Comparison of ENCODE assay signal across 28 cellular contexts in the genomic region with DNA sequence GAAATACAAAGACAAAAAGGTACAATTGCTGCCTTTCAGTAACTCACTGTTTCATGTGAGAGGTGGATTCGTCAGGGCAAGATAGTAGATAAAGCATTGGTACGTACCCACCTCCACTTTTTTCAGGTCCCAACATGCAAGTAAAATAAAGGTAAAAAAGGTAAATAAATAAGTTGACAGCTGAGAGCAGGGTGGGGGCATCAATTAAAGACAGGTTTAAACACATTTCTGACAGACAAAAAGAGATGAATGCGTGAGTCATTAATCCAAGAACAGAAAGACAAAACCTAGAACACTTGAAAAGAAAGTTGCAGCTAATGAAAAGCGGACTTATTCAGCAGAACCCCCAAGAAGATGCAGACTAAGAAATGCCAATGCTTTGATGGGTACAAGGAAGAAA.
DNase-seq lines count a peak whose midpoint lies in the region; ATAC-seq and TF ChIP-seq lines count a peak whose summit lies in the region.
"Had no signal": no experiment of that assay in that cellular context is flagged by ENCODE, and none has a peak within 500 bp of the region (broad histone marks: within the 10 kb centered on the region; RNA-seq: fewer than 3 reads in every experiment).

No MANE protein-coding gene starts in this region.

- no peak overlapping the region for H3K4me2 ChIP-seq in GM23338
- H3K4me2 ChIP-seq: BLaER1 treated with 17β-estradiol and CSF1 and Interleukin-3, amounts not matched to agents 10 nM and 100 nM had no signal

- H3K36me3 ChIP-seq in ACC112 (ENCODE audit: insufficient read depth, low read length) (no peaks in the 10 kb centered on the region), GM23338 (ENCODE audit: insufficient read depth) (no peaks in the 10 kb centered on the region), RWPE2 (ENCODE audit: low read depth) (no peaks in the 10 kb centered on the region)
- H3K36me3 ChIP-seq: BLaER1 treated with 17β-estradiol and CSF1 and Interleukin-3, amounts not matched to agents 10 nM and 100 nM; colonic mucosa; gastrocnemius medialis; right atrium auricular region; spleen; transverse colon had no signal

- H2AFZ ChIP-seq in ACC112 (ENCODE audit: low read length, unreplicated experiment) (no peak overlapping the region), GM23338 (peak overlapping the region; percentile 73; the same call in 1 of the 2 replicates)
- H2AFZ ChIP-seq: parathyroid adenoma had no signal

- H3K4me3 Mint-ChIP-seq in GM23338, result no peak overlapping the region
- H3K4me3 Mint-ChIP-seq: activated naive CD4-positive, alpha-beta T cell treated with anti-CD3 and anti-CD28 coated beads, Interleukin-2, amount 10 ng/mL, durations not matched to agents 7 days and 5 days; activated T-helper 1 cell treated with anti-CD3 and anti-CD28 coated beads, Interleukin-12 subunit alpha, Interleukin-12 subunit beta, Interleukin-2, Interleukin-4 antibody, amounts not matched to agents 30 ng/mL and 10 ng/mL and 1 ng/mL, durations not matched to agents 14 hours and 24 hours and 36 hours; memory B cell; neural crest cell; T-cell had no signal

- H3K4me3 ChIP-seq in ACC112 (ENCODE audit: low read depth, low read length) (no peak overlapping the region), GM23338 (no peak overlapping the region), RWPE2 (ENCODE audit: severe bottlenecking) (peak overlapping the region; percentile 28), coronary artery (no peak overlapping the region)
- H3K4me3 ChIP-seq: BLaER1 treated with 17β-estradiol and CSF1 and Interleukin-3, amounts not matched to agents 10 nM and 100 nM; colonic mucosa; gastrocnemius medialis; right atrium auricular region; spleen; transverse colon had no signal

- no peaks in the 10 kb centered on the region for H3F3A ChIP-seq in GM23338 (replicated peaks; ENCODE audit: low read depth)

- TF ChIP-seq CTCF in GM23338 (conservative IDR thresholded peaks at IDR 0.05; ENCODE audit: low read depth in 2 of 2) (no peak), RWPE2 (IDR thresholded peaks at IDR 0.05; ENCODE audit: poor library complexity, severe bottlenecking) (no peak), foreskin keratinocyte (conservative IDR thresholded peaks at IDR 0.05) (no peak), coronary artery (IDR thresholded peaks at IDR 0.05) (no peak)

- H3K9me3 Mint-ChIP-seq in GM23338, result no peaks in the 10 kb centered on the region

- H3K79me2 ChIP-seq in ACC112 (ENCODE audit: control insufficient read depth, insufficient read depth, low read length, unreplicated experiment), result peaks cover 2% of the 10 kb centered on the region
- no peaks in the 10 kb centered on the region for H3K79me2 ChIP-seq in GM23338 (replicated peaks; ENCODE audit: insufficient read depth)
- H3K79me2 ChIP-seq: parathyroid adenoma had no signal

- no peaks in the 10 kb centered on the region for H4K20me1 ChIP-seq in GM23338 (replicated peaks; ENCODE audit: insufficient read depth)
- H4K20me1 ChIP-seq: BLaER1 treated with 17β-estradiol and CSF1 and Interleukin-3, amounts not matched to agents 10 nM and 100 nM had no signal

- H3K9me2 ChIP-seq in GM23338 (ENCODE audit: insufficient read depth), result no peaks in the 10 kb centered on the region

- H3K27me3 Mint-ChIP-seq in GM23338 (ENCODE audit: insufficient read depth, low read depth, poor library complexity), result no peaks in the 10 kb centered on the region
- H3K27me3 Mint-ChIP-seq: activated naive CD4-positive, alpha-beta T cell treated with anti-CD3 and anti-CD28 coated beads, Interleukin-2, amount 10 ng/mL, durations not matched to agents 7 days and 5 days; memory B cell; T-cell had no signal

- H3K36me3 Mint-ChIP-seq in GM23338 (ENCODE audit: low read depth), result no peaks in the 10 kb centered on the region
- H3K36me3 Mint-ChIP-seq: activated naive CD4-positive, alpha-beta T cell treated with anti-CD3 and anti-CD28 coated beads, Interleukin-2, amount 10 ng/mL, durations not matched to agents 7 days and 5 days; memory B cell; T-cell had no signal

- H3K9me3 ChIP-seq in RWPE2 (ENCODE audit: severe bottlenecking), result no peaks in the 10 kb centered on the region
- H3K9me3 ChIP-seq: BLaER1 treated with 17β-estradiol and CSF1 and Interleukin-3, amounts not matched to agents 10 nM and 100 nM; colonic mucosa; gastrocnemius medialis; right atrium auricular region; spleen; transverse colon had no signal

- H3K4me1 Mint-ChIP-seq in GM23338, result peaks cover 24% of the 10 kb centered on the region
- H3K4me1 Mint-ChIP-seq: activated naive CD4-positive, alpha-beta T cell treated with anti-CD3 and anti-CD28 coated beads, Interleukin-2, amount 10 ng/mL, durations not matched to agents 7 days and 5 days; memory B cell; T-cell had no signal

- peaks cover 61% of the 10 kb centered on the region for H3K4me1 ChIP-seq in ACC112 (ENCODE audit: control insufficient read depth, insufficient read depth, low read length, unreplicated experiment)
- H3K4me1 ChIP-seq in GM23338 (ENCODE audit: insufficient read depth), result peaks cover 26% of the 10 kb centered on the region
- H3K4me1 ChIP-seq in RWPE2 (ENCODE audit: insufficient read depth, poor library complexity, severe bottlenecking), result peaks cover 57% of the 10 kb centered on the region
- peaks cover 30% of the 10 kb centered on the region for H3K4me1 ChIP-seq in foreskin keratinocyte
- H3K4me1 ChIP-seq: BLaER1 treated with 17β-estradiol and CSF1 and Interleukin-3, amounts not matched to agents 10 nM and 100 nM; colonic mucosa; gastrocnemius medialis; parathyroid adenoma; spleen had no signal

- DNase-seq in GM23338 (ENCODE audit: low spot score) (no peak), RWPE2 (ENCODE audit: low spot score) (no peak), foreskin keratinocyte (peak; percentile 93 to 95), NCI-H82 treated with DMSO at 0.1 percent for 48 hours (lab: John Stamatoyannopoulos, UW; ENCODE audit: unreplicated experiment) (no peak), NCI-H1694 (lab: John Stamatoyannopoulos, UW) (no peak), coronary artery (ENCODE audit: low spot score) (no peak)
- DNase-seq: activated CD4-positive, alpha-beta T cell treated with anti-CD3 and anti-CD28 coated beads, Interleukin-2, amount 50 U/mL, for 4 hours; activated naive CD4-positive, alpha-beta T cell treated with anti-CD3 and anti-CD28 coated beads, Interleukin-2, amount 10 ng/mL, durations not matched to agents 7 days and 5 days; colonic mucosa; DMS79; effector memory CD4-positive, alpha-beta T cell; gastrocnemius medialis; Kasumi-1; left cardiac atrium; NCI-H2029 treated with DMSO at 0.1 percent for 48 hours; SIG-M5; spleen; T-cell; transverse colon had no signal

- H3K27ac ChIP-seq in ACC112 (ENCODE audit: low read depth, low read length) (peak overlapping the region; percentile 96), GM23338 (ENCODE audit: low read depth) (no peak overlapping the region), RWPE2 (ENCODE audit: poor library complexity, severe bottlenecking) (peak overlapping the region; percentile 100), foreskin keratinocyte (peak overlapping the region; percentile 88), coronary artery (no peak overlapping the region)
- H3K27ac ChIP-seq: BLaER1 treated with 17β-estradiol and CSF1 and Interleukin-3, amounts not matched to agents 10 nM and 100 nM; colonic mucosa; gastrocnemius medialis; HL-60; parathyroid adenoma; right atrium auricular region; spleen; transverse colon had no signal

- no peak overlapping the region for H3K27ac Mint-ChIP-seq in GM23338
- H3K27ac Mint-ChIP-seq: activated naive CD4-positive, alpha-beta T cell treated with anti-CD3 and anti-CD28 coated beads, Interleukin-2, amount 10 ng/mL, durations not matched to agents 7 days and 5 days; activated T-helper 1 cell treated with anti-CD3 and anti-CD28 coated beads, Interleukin-12 subunit alpha, Interleukin-12 subunit beta, Interleukin-2, Interleukin-4 antibody, amounts not matched to agents 30 ng/mL and 10 ng/mL and 1 ng/mL, durations not matched to agents 14 hours and 24 hours and 36 hours; memory B cell; T-cell had no signal

- no peak for ATAC-seq in GM23338
- peak; percentile 11 for ATAC-seq in RWPE2 (ENCODE audit: low read depth)
- peak; percentile 41 for ATAC-seq in foreskin keratinocyte
- ATAC-seq: gastrocnemius medialis, left cardiac atrium, Panc1, T-cell had no signal

- H3K27me3 ChIP-seq in ACC112 (ENCODE audit: insufficient read depth, low read length) (no peaks in the 10 kb centered on the region), GM23338 (ENCODE audit: insufficient read depth) (no peaks in the 10 kb centered on the region), RWPE2 (ENCODE audit: insufficient read depth, poor library complexity, severe bottlenecking) (no peaks in the 10 kb centered on the region), foreskin keratinocyte (no peaks in the 10 kb centered on the region)
- H3K27me3 ChIP-seq: BLaER1 treated with 17β-estradiol and CSF1 and Interleukin-3, amounts not matched to agents 10 nM and 100 nM; colonic mucosa; gastrocnemius medialis; right atrium auricular region; spleen; transverse colon had no signal

TF ChIP-seq in GM23338, 12 proteins besides CTCF, POLR2A, EP300 and RAD21 (continues in another document):
- TF ChIP-seq, protein P1, sequence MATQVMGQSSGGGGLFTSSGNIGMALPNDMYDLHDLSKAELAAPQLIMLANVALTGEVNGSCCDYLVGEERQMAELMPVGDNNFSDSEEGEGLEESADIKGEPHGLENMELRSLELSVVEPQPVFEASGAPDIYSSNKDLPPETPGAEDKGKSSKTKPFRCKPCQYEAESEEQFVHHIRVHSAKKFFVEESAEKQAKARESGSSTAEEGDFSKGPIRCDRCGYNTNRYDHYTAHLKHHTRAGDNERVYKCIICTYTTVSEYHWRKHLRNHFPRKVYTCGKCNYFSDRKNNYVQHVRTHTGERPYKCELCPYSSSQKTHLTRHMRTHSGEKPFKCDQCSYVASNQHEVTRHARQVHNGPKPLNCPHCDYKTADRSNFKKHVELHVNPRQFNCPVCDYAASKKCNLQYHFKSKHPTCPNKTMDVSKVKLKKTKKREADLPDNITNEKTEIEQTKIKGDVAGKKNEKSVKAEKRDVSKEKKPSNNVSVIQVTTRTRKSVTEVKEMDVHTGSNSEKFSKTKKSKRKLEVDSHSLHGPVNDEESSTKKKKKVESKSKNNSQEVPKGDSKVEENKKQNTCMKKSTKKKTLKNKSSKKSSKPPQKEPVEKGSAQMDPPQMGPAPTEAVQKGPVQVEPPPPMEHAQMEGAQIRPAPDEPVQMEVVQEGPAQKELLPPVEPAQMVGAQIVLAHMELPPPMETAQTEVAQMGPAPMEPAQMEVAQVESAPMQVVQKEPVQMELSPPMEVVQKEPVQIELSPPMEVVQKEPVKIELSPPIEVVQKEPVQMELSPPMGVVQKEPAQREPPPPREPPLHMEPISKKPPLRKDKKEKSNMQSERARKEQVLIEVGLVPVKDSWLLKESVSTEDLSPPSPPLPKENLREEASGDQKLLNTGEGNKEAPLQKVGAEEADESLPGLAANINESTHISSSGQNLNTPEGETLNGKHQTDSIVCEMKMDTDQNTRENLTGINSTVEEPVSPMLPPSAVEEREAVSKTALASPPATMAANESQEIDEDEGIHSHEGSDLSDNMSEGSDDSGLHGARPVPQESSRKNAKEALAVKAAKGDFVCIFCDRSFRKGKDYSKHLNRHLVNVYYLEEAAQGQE (IDR thresholded peaks at IDR 0.05; ENCODE audit: unreplicated experiment), result no peak
- no peak for TF ChIP-seq POLR2AphosphoS5 (IDR thresholded peaks at IDR 0.05; ENCODE audit: low read depth)
- TF ChIP-seq EZH2phosphoT487 (IDR thresholded peaks at IDR 0.05; ENCODE audit: unreplicated experiment), result no peak

Comparison
In these comparisons a context has a peak if more than half of its experiments do, and no peak if none do; other contexts are left out.
1. H3K27ac ChIP-seq: peak in ACC112 (single experiment), RWPE2 (single experiment) and foreskin keratinocyte (single experiment); none in GM23338 (single experiment) and coronary artery (0 of 2).
2. DNase-seq: peak in foreskin keratinocyte (2 of 2); none in GM23338 (single experiment), RWPE2 (single experiment), NCI-H82 treated with DMSO at 0.1 percent for 48 hours (single experiment), NCI-H1694 (single experiment) and coronary artery (single experiment).